ENCODE assay signal across 2 cellular contexts in genomic region chr3:18079062-18079461, GRCh38.
TF ChIP-seq lines count a peak whose summit lies in the region.

No MANE protein-coding gene starts in this region.

TF ChIP-seq in A549, 52 proteins besides CTCF, POLR2A, EP300 and RAD21 (continued from another document):
- no peak for TF ChIP-seq REST (IDR thresholded peaks at IDR 0.05)
- no peak for TF ChIP-seq GATA3 (IDR thresholded peaks at IDR 0.05; ENCODE audit: borderline replicate concordance)
- no peak for TF ChIP-seq HEYL (CRISPR knock-in tag; IDR thresholded peaks at IDR 0.05)
- no peak for TF ChIP-seq RCOR1 (IDR thresholded peaks at IDR 0.05; ENCODE audit: low read depth, low read length)
- TF ChIP-seq EHF (CRISPR knock-in tag; IDR thresholded peaks at IDR 0.05): no peak
- no peak for TF ChIP-seq HOXB13 (CRISPR knock-in tag; IDR thresholded peaks at IDR 0.05; ENCODE audit: low read depth)
- no peak for TF ChIP-seq TFCP2L1 (CRISPR knock-in tag; IDR thresholded peaks at IDR 0.05)
- no peak for TF ChIP-seq PHF8 (IDR thresholded peaks at IDR 0.05; ENCODE audit: borderline replicate concordance, low read depth)
- no peak for TF ChIP-seq ZFP36 (IDR thresholded peaks at IDR 0.05; ENCODE audit: borderline replicate concordance, partially characterized antibody)
- no peak for TF ChIP-seq HDAC2 (IDR thresholded peaks at IDR 0.05)
- TF ChIP-seq TP53 (CRISPR knock-in tag; IDR thresholded peaks at IDR 0.05): no peak
- TF ChIP-seq CHD4 (IDR thresholded peaks at IDR 0.05; ENCODE audit: borderline replicate concordance): no peak
- TF ChIP-seq CEBPB (IDR thresholded peaks at IDR 0.05): no peak
- no peak for TF ChIP-seq HES2 (IDR thresholded peaks at IDR 0.05)
- TF ChIP-seq RFX5 (IDR thresholded peaks at IDR 0.05): no peak

TF ChIP-seq in HCT116, 20 proteins besides CTCF, POLR2A, EP300 and RAD21 (continued from another document):
- TF ChIP-seq YY1 (IDR thresholded peaks at IDR 0.05; ENCODE audit: extremely low read depth, insufficient replicate concordance, low read depth, low read length) (no peak), POLR2AphosphoS5 (IDR thresholded peaks at IDR 0.05; ENCODE audit: low read depth, low read length) (no peak), TCF7L2 (IDR thresholded peaks at IDR 0.05; ENCODE audit: borderline replicate concordance, extremely low read depth, insufficient read depth, insufficient read length) (no peak)
